8 cellular contexts compared by ENCODE assay signal in genomic region chr16:22375117-22375962, GRCh38. TPM values are rescaled to one million over a fixed set of nuclear protein-coding genes. Genes with fewer than 3 reads are reported as not detected.
DNase-seq lines count a peak whose midpoint lies in the region; ATAC-seq, FAIRE-seq and TF ChIP-seq lines count a peak whose summit lies in the region.

No MANE protein-coding gene starts in this region.

- no peaks in the 10 kb centered on the region for H3K9me3 ChIP-seq in ES-I3 (ENCODE audit: control insufficient read depth, insufficient read depth, low read length)

- H3K9me3 Mint-ChIP-seq in naive thymus-derived CD8-positive, alpha-beta T cell: no peaks in the 10 kb centered on the region

- POLR2A ChIA-PET in naive thymus-derived CD8-positive, alpha-beta T cell (lab: Charles Lee): interaction anchor here (0.6 to 9.1 kb wide), 10 partner anchors 8 to 183 kb away, joined by 3 to 193 read pairs (median 4); no protein-coding TSS in a partner anchor

- H3K27me3 ChIP-seq in dorsolateral prefrontal cortex: no peaks in the 10 kb centered on the region

- intact Hi-C loops in dorsolateral prefrontal cortex (cut with DNase I): no loop called here

- peaks cover 15 to 50% (median 46%) of the 10 kb centered on the region in 4 donors for H3K4me1 Mint-ChIP-seq in naive thymus-derived CD8-positive, alpha-beta T cell

- no peak for ATAC-seq in naive thymus-derived CD8-positive, alpha-beta T cell
- ATAC-seq in GM18511 (IDR thresholded peaks at IDR 0.05; ENCODE audit: unreplicated experiment): no peak

- DNase-seq in NCI-H345 treated with DMSO at 0.1 percent for 48 hours (lab: John Stamatoyannopoulos, UW; ENCODE audit: unreplicated experiment) (peak; percentile 46), dorsolateral prefrontal cortex (peak in 1 of 10 donors; percentile 11), dedifferentiated amniotic fluid mesenchymal stem cell (ENCODE audit: extremely low spot score) (no peak), EL (no peak), frontal cortex (ENCODE audit: low spot score in 2 of 2) (no peak)
- peak in 2 of 10 donors; percentile 21 to 22 for DNase-seq in naive thymus-derived CD8-positive, alpha-beta T cell

- H3K4me3 ChIP-seq in dorsolateral prefrontal cortex: peak overlapping the region; percentile 54 to 97 (median 84)

- H3K4me1 ChIP-seq in ES-I3 (ENCODE audit: insufficient read depth, low read length): peaks cover 5% of the 10 kb centered on the region

- no peaks in the 10 kb centered on the region for H3K27me3 Mint-ChIP-seq in naive thymus-derived CD8-positive, alpha-beta T cell

- H3K27ac Mint-ChIP-seq in naive thymus-derived CD8-positive, alpha-beta T cell: peak overlapping the region; percentile 86 to 95 (median 92)

- H3K36me3 ChIP-seq in ES-I3 (ENCODE audit: insufficient read depth, low read length): no peaks in the 10 kb centered on the region

- FAIRE-seq in frontal cortex (lab: Jason Lieb, UNC): no peak

- H3K36me3 Mint-ChIP-seq in naive thymus-derived CD8-positive, alpha-beta T cell: peaks cover 0 to 21% (median 2%) of the 10 kb centered on the region in 3 donors

- peak overlapping the region; percentile 96 for H3K9ac ChIP-seq in ES-I3 (ENCODE audit: low read depth, low read length)

- no peak for TF ChIP-seq CTCF in dorsolateral prefrontal cortex (IDR thresholded peaks at IDR 0.05 in 54 of 56, conservative IDR thresholded peaks at IDR 0.05 in 2 of 56; ENCODE audit: low read depth in 1 of 56, partially characterized antibody in 56 of 56)

- H3K27ac ChIP-seq in dorsolateral prefrontal cortex: peak overlapping the region in 18 of 59 donors; percentile 7 to 88 (median 45)

- H3K4me3 Mint-ChIP-seq in naive thymus-derived CD8-positive, alpha-beta T cell: peak overlapping the region; percentile 92 to 99 (median 96)

RNA-seq across cellular contexts. Expression of gene CDR2, which starts 0.9 kb away (rescaled TPM):
- total RNA-seq in dorsolateral prefrontal cortex (10 to 100 TPM in 119 of 120 experiments, 1 to 10 TPM in 1; 7.3 to 37.6 (median 23.1) TPM), frontal cortex (11.8 TPM)
- 10 to 100 TPM; 68.7 to 78.3 TPM for total RNA-seq in naive thymus-derived CD8-positive, alpha-beta T cell
- 10 to 100 TPM; 46.8 to 91.0 (median 66.9) TPM for polyA plus RNA-seq in naive thymus-derived CD8-positive, alpha-beta T cell
